8 cellular contexts compared by ENCODE assay signal in genomic region chr17:7839199-7839889, GRCh38. TPM values are rescaled to one million over a fixed set of nuclear protein-coding genes. Genes with fewer than 3 reads are reported as not detected.
DNase-seq lines count a peak whose midpoint lies in the region; ATAC-seq and TF ChIP-seq lines count a peak whose summit lies in the region.

No MANE protein-coding gene starts in this region.

- H3K4me3 ChIP-seq in Caco-2 (ENCODE audit: low read depth, low read length), result no peak overlapping the region; the same call in 1 of the 2 replicates
- H3K4me3 ChIP-seq in PC-3 (ENCODE audit: low read length), result no peak overlapping the region
- no peak overlapping the region for H3K4me3 ChIP-seq in ovary
- no peak overlapping the region for H3K4me3 ChIP-seq in dorsolateral prefrontal cortex

- no peaks in the 10 kb centered on the region for H3K36me3 ChIP-seq in Caco-2 (ENCODE audit: control insufficient read depth, insufficient read depth, low read length)
- no peaks in the 10 kb centered on the region for H3K36me3 ChIP-seq in PC-3 (ENCODE audit: low read depth, low read length)
- H3K36me3 ChIP-seq in ovary, result no peaks in the 10 kb centered on the region

- POLR2A ChIA-PET in Caco-2 (lab: Charles Lee), result interaction anchor here (0.6 kb wide), 1 partner anchor 92 kb away, joined by 3 read pairs; the partner anchor contains the start of gene TRAPPC1
- POLR2A ChIA-PET in PC-3 (lab: Charles Lee; ENCODE audit: unreplicated experiment), result no interaction called here

- H4K20me1 ChIP-seq in PC-3 (ENCODE audit: low read length), result no peaks in the 10 kb centered on the region

- H3K27ac Mint-ChIP-seq in Caco-2 (ENCODE audit: unreplicated experiment) (peak overlapping the region; percentile 98), endothelial cell (ENCODE audit: unreplicated experiment) (peak overlapping the region; percentile 51)

- no peak for TF ChIP-seq EP300 in ovary (IDR thresholded peaks at IDR 0.05)

- H3K4me1 ChIP-seq in Caco-2 (peaks cover 30% of the 10 kb centered on the region), PC-3 (ENCODE audit: insufficient read depth, low read length) (peaks cover 34% of the 10 kb centered on the region), ovary (ENCODE audit: insufficient read depth) (peaks cover 13% of the 10 kb centered on the region)

- H3K4me2 ChIP-seq in PC-3 (ENCODE audit: low read length), result peak overlapping the region; percentile 70

- DNase-seq in Caco-2 (peak; percentile 70 to 77), PC-3 (no peak), endothelial cell (ENCODE audit: low spot score) (no peak), ovary (peak in 3 of 5 donors; percentile 35 to 37 (median 36)), dorsolateral prefrontal cortex (no peak)
- no peak for DNase-seq in stimulated activated CD4-positive, alpha-beta T cell treated with anti-CD3 and anti-CD28 coated beads, Interleukin-4, amount 100 ng/mL, for 1 hour
- no peak for DNase-seq in stimulated activated CD4-positive, alpha-beta T cell treated with anti-CD3 and anti-CD28 coated beads, Interleukin-15, amount 100 ng/mL, for 24 hours

- H3K79me2 ChIP-seq in PC-3 (ENCODE audit: low read length), result peaks cover 30% of the 10 kb centered on the region

- no peaks in the 10 kb centered on the region for H3F3A ChIP-seq in PC-3 (ENCODE audit: low read length, unreplicated experiment)

- no peak overlapping the region for H3K27ac ChIP-seq in PC-3 (ENCODE audit: low read length)
- H3K27ac ChIP-seq in ovary, result peak overlapping the region in 1 of 2 donors; percentile 50
- peak overlapping the region in 26 of 59 donors; percentile 1 to 100 (median 46) for H3K27ac ChIP-seq in dorsolateral prefrontal cortex

- BruUV-seq in Caco-2 (replicated peaks; lab: Mats Ljungman, UMichigan) (no TSS peak), PC-3 (replicated peaks; lab: Mats Ljungman, UMichigan) (no TSS peak)

- intact Hi-C loops in Caco-2 (cut with micrococcal nuclease; ENCODE audit: unreplicated experiment) (loop anchor here (5.0 kb wide), 1 partner anchor 222 kb away; no protein-coding TSS in a partner anchor), PC-3 (cut with micrococcal nuclease) (no loop called here), ovary (cut with DNase I) (loop anchor here in 1 of 4 donors (10.0 kb wide), 1 partner anchor 215 kb away; the partner anchor contains the start of gene SAT2), dorsolateral prefrontal cortex (cut with DNase I) (loop anchor here in 1 of 2 donors (5.0 to 10.0 kb wide), 2 partner anchors 152 to 215 kb away; partner anchors contain the start of genes SAT2, TP53 and WRAP53)

- H3K36me3 Mint-ChIP-seq in Caco-2 (ENCODE audit: insufficient read depth, unreplicated experiment) (peaks cover 61% of the 10 kb centered on the region), endothelial cell (ENCODE audit: low read depth, unreplicated experiment) (peaks cover 17% of the 10 kb centered on the region)

- TF ChIP-seq POLR2A in ovary (IDR thresholded peaks at IDR 0.05), result no peak

- H3K9me3 Mint-ChIP-seq in Caco-2 (ENCODE audit: unreplicated experiment), result no peaks in the 10 kb centered on the region
- no peaks in the 10 kb centered on the region for H3K9me3 Mint-ChIP-seq in endothelial cell (ENCODE audit: unreplicated experiment)

- TF ChIP-seq CTCF in Caco-2 (IDR thresholded peaks at IDR 0.05; ENCODE audit: insufficient read depth in 1 of 2, low read depth in 1 of 2, low read length in 1 of 2, severe bottlenecking in 1 of 2, unreplicated experiment in 1 of 2) (no peak), PC-3 (conservative IDR thresholded peaks at IDR 0.05; ENCODE audit: low read depth, low read length) (no peak), endothelial cell (IDR thresholded peaks at IDR 0.05; ENCODE audit: unreplicated experiment) (no peak), ovary (IDR thresholded peaks at IDR 0.05) (no peak), dorsolateral prefrontal cortex (IDR thresholded peaks at IDR 0.05 in 54 of 56, conservative IDR thresholded peaks at IDR 0.05 in 2 of 56; ENCODE audit: low read depth in 1 of 56, partially characterized antibody in 56 of 56) (no peak)

- ATAC-seq in PC-3 (no peak), HG03159 (IDR thresholded peaks at IDR 0.05; ENCODE audit: unreplicated experiment) (no peak)

- H3K9me2 ChIP-seq in PC-3 (replicated peaks; ENCODE audit: low read length), result no peaks in the 10 kb centered on the region

- H3K9me3 ChIP-seq in Caco-2, result no peaks in the 10 kb centered on the region
- H3K9me3 ChIP-seq in PC-3 (ENCODE audit: low read length), result no peaks in the 10 kb centered on the region
- H3K9me3 ChIP-seq in ovary, result no peaks in the 10 kb centered on the region

- CTCF ChIA-PET in Caco-2 (lab: Charles Lee), result interaction anchor here (1.6 kb wide), 1 partner anchor 18 kb away, joined by 5 read pairs; the partner anchor contains the start of gene NAA38
- CTCF ChIA-PET in PC-3 (lab: Charles Lee), result no interaction called here

- peak overlapping the region; percentile 98 for H3K4me3 Mint-ChIP-seq in Caco-2 (ENCODE audit: unreplicated experiment)
- H3K4me3 Mint-ChIP-seq in endothelial cell (ENCODE audit: unreplicated experiment), result peak overlapping the region; percentile 82

- H3K27me3 Mint-ChIP-seq in Caco-2 (ENCODE audit: insufficient read depth, unreplicated experiment) (no peaks in the 10 kb centered on the region), endothelial cell (ENCODE audit: unreplicated experiment) (peaks cover 44% of the 10 kb centered on the region)

- H3K27me3 ChIP-seq in Caco-2 (replicated peaks; ENCODE audit: control insufficient read depth, insufficient read depth, low read length), result no peaks in the 10 kb centered on the region
- H3K27me3 ChIP-seq in PC-3 (ENCODE audit: low read length), result no peaks in the 10 kb centered on the region
- no peaks in the 10 kb centered on the region for H3K27me3 ChIP-seq in ovary
- H3K27me3 ChIP-seq in dorsolateral prefrontal cortex, result no peaks in the 10 kb centered on the region

- 43 to 49% (median 48%) methylated on average over 6 of the region's 6 CpGs for WGBS in ovary, 3 donors

- H3K9ac ChIP-seq in PC-3 (ENCODE audit: low read length), result no peak overlapping the region

- peaks cover 24% of the 10 kb centered on the region for H3K4me1 Mint-ChIP-seq in Caco-2 (ENCODE audit: low read depth, unreplicated experiment)
- peaks cover 58% of the 10 kb centered on the region for H3K4me1 Mint-ChIP-seq in endothelial cell (ENCODE audit: unreplicated experiment)

- H2AFZ ChIP-seq in PC-3 (ENCODE audit: low read length), result no peak overlapping the region

RNA-seq across cellular contexts. Expression of gene KDM6B, which starts 5.3 kb away (rescaled TPM):
- total RNA-seq in Caco-2 (2022) (27.4 and 27.9 TPM in 2 replicates), PC-3 (2014; rRNA removed) (3.2 and 158 TPM in 2 replicates), endothelial cell (ENCODE audit: unreplicated experiment) (47.4 TPM), ovary (10 to 100 TPM; 13.7 to 80.8 (median 71.9) TPM), dorsolateral prefrontal cortex (10 to 100 TPM; 12.7 to 38.8 (median 21.8) TPM)
- 10 to 100 TPM in 1 of 2 donors, 1 to 10 TPM in 1; 9.1 to 36.9 TPM for polyA plus RNA-seq in ovary

RNA-seq across cellular contexts. Expression of gene TMEM88, which starts 15.5 kb away (rescaled TPM):
- total RNA-seq in Caco-2 (2022) (2.5 and 3.2 TPM in 2 replicates), PC-3 (2014; rRNA removed) (1.5 TPM in 1 of 2 replicates, not detected in the other), endothelial cell (ENCODE audit: unreplicated experiment) (13.6 TPM), ovary (10 to 100 TPM in 3 of 7 donors, 1 to 10 TPM in 4; 2.1 to 11.9 (median 8.2) TPM), dorsolateral prefrontal cortex (10 to 100 TPM in 1 of 120 experiments, 1 to 10 TPM in 114, under 1 TPM in 4, not detected in 1; 0.69 to 10.3 (median 3.2) TPM)
- 10 to 100 TPM in 1 of 2 donors, 1 to 10 TPM in 1; 5.5 to 17.8 TPM for polyA plus RNA-seq in ovary

RNA-seq across cellular contexts. Expression of gene NAA38, which starts 18.0 kb away (rescaled TPM):
- total RNA-seq in Caco-2 (2022) (20.9 and 27.4 TPM in 2 replicates), PC-3 (2014; rRNA removed) (403 and 409 TPM in 2 replicates), endothelial cell (ENCODE audit: unreplicated experiment) (97.9 TPM), ovary (10 to 100 TPM; 46.4 to 82.8 (median 54.6) TPM), dorsolateral prefrontal cortex (100 to 1,000 TPM in 18 of 120 experiments, 10 to 100 TPM in 102; 46.8 to 127 (median 87.8) TPM)
- 10 to 100 TPM in 1 of 2 donors, 1 to 10 TPM in 1; 4.6 to 59.1 TPM for polyA plus RNA-seq in ovary

RNA-seq across cellular contexts. Expression of gene CYB5D1, which starts 18.5 kb away (rescaled TPM):
- 6.1 and 7.3 TPM in 2 replicates for total RNA-seq in Caco-2 (2022)
- total RNA-seq in PC-3 (2014; rRNA removed), result 16.7 and 23.1 TPM in 2 replicates
- 6.4 TPM for total RNA-seq in endothelial cell (ENCODE audit: unreplicated experiment)
- 10 to 100 TPM in 6 of 7 donors, 1 to 10 TPM in 1; 7.0 to 18.8 (median 16.1) TPM for total RNA-seq in ovary
- polyA plus RNA-seq in ovary, result 10 to 100 TPM; 10.8 to 22.2 TPM
- 10 to 100 TPM; 14.7 to 35.0 (median 23.8) TPM for total RNA-seq in dorsolateral prefrontal cortex

RNA-seq across cellular contexts. Expression of gene CHD3, which starts 49.2 kb away (rescaled TPM):
- 27.9 and 34.7 TPM in 2 replicates for total RNA-seq in Caco-2 (2022)
- 102 and 151 TPM in 2 replicates for total RNA-seq in PC-3 (2014; rRNA removed)
- 133 TPM for total RNA-seq in endothelial cell (ENCODE audit: unreplicated experiment)
- total RNA-seq in ovary, result 100 to 1,000 TPM in 4 of 7 donors, 10 to 100 TPM in 3; 65.7 to 145 (median 114) TPM
- 100 to 1,000 TPM in 1 of 2 donors, 10 to 100 TPM in 1; 87.2 to 100 TPM for polyA plus RNA-seq in ovary
- 100 to 1,000 TPM in 92 of 120 experiments, 10 to 100 TPM in 28; 45.9 to 168 (median 112) TPM for total RNA-seq in dorsolateral prefrontal cortex

Comparison
In these comparisons a context has a peak if more than half of its experiments do, and no peak if none do; other contexts are left out.
1. DNase-seq: peak in Caco-2 (2 of 2) and ovary (3 of 5); none in PC-3 (single experiment), endothelial cell (single experiment), dorsolateral prefrontal cortex (0 of 10), stimulated activated CD4-positive, alpha-beta T cell treated with anti-CD3 and anti-CD28 coated beads, Interleukin-4, amount 100 ng/mL, for 1 hour (single experiment) and stimulated activated CD4-positive, alpha-beta T cell treated with anti-CD3 and anti-CD28 coated beads, Interleukin-15, amount 100 ng/mL, for 24 hours (single experiment).